Comparison of ENCODE assay signal across 13 cellular contexts in the genomic region with DNA sequence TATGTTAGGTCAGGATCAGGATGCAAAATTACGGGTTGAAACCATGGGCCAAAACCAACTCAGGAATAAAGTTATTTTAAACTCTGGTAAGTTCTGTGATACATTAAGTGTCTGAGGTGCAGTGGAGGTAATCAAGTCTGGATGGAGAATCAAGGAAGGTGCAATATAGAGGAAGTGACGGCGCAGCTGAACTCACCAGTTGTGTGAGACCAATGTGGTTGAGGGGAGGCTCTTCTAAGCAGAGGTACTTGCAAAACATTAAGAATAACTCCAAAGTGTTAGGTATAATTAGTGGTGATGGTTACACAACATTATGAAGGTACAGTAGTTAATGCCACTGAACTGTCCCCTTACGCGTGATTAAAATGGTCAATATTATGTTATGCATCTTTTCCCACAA. TPM values are rescaled to one million over a fixed set of nuclear protein-coding genes. Genes with fewer than 3 reads are reported as not detected.
DNase-seq lines count a peak whose midpoint lies in the region; ATAC-seq and TF ChIP-seq lines count a peak whose summit lies in the region.
"Had no signal": no experiment of that assay in that cellular context is flagged by ENCODE, and none has a peak within 500 bp of the region (broad histone marks: within the 10 kb centered on the region; RNA-seq: fewer than 3 reads in every experiment).

No MANE protein-coding gene starts in this region.

- H3K4me3 Mint-ChIP-seq in CD14-positive monocyte, result no peak overlapping the region
- H3K4me3 Mint-ChIP-seq in CD8-positive, alpha-beta memory T cell, result peak overlapping the region; percentile 60 to 81 (median 65)
- H3K4me3 Mint-ChIP-seq in activated naive CD8-positive, alpha-beta T cell treated with anti-CD3 and anti-CD28 coated beads, Interleukin-2, amount 10 ng/mL, durations not matched to agents 7 days and 5 days, result peak overlapping the region; percentile 74
- peak overlapping the region; percentile 83 for H3K4me3 Mint-ChIP-seq in natural killer cell treated with Interleukin-12 subunit alpha and Interleukin-12 subunit beta and Interleukin-15 and Interleukin-18, amount 100 ng/mL, for 72 hours
- H3K4me3 Mint-ChIP-seq: CD4-positive, CD25-positive, alpha-beta regulatory T cell had no signal

- H3K36me3 Mint-ChIP-seq in CD14-positive monocyte, result peaks cover 5 to 12% of the 10 kb centered on the region in 2 donors
- peaks cover 0 to 4% (median 2%) of the 10 kb centered on the region in 3 donors for H3K36me3 Mint-ChIP-seq in CD8-positive, alpha-beta memory T cell
- peaks cover 18% of the 10 kb centered on the region for H3K36me3 Mint-ChIP-seq in activated naive CD8-positive, alpha-beta T cell treated with anti-CD3 and anti-CD28 coated beads, Interleukin-2, amount 10 ng/mL, durations not matched to agents 7 days and 5 days
- peaks cover 7% of the 10 kb centered on the region for H3K36me3 Mint-ChIP-seq in natural killer cell treated with Interleukin-12 subunit alpha and Interleukin-12 subunit beta and Interleukin-15 and Interleukin-18, amount 100 ng/mL, for 72 hours
- H3K36me3 Mint-ChIP-seq: CD4-positive, CD25-positive, alpha-beta regulatory T cell had no signal

- peaks cover 98% of the 10 kb centered on the region for H3K4me1 Mint-ChIP-seq in CD14-positive monocyte
- H3K4me1 Mint-ChIP-seq in CD8-positive, alpha-beta memory T cell, result peaks cover 91 to 100% (median 97%) of the 10 kb centered on the region in 3 donors
- H3K4me1 Mint-ChIP-seq in activated naive CD8-positive, alpha-beta T cell treated with anti-CD3 and anti-CD28 coated beads, Interleukin-2, amount 10 ng/mL, durations not matched to agents 7 days and 5 days, result peaks cover 84% of the 10 kb centered on the region
- peaks cover 78 to 97% of the 10 kb centered on the region in 2 donors for H3K4me1 Mint-ChIP-seq in natural killer cell treated with Interleukin-12 subunit alpha and Interleukin-12 subunit beta and Interleukin-15 and Interleukin-18, amount 100 ng/mL, for 72 hours (ENCODE audit: low read depth in 2 of 2)

- TF ChIP-seq CTCF in CD14-positive monocyte (IDR thresholded peaks at IDR 0.05), result no peak

- H3K27me3 Mint-ChIP-seq in CD14-positive monocyte (ENCODE audit: low read depth in 3 of 3), result peaks cover 0 to 2% (median 0%) of the 10 kb centered on the region in 3 donors
- H3K27me3 Mint-ChIP-seq in CD8-positive, alpha-beta memory T cell, result no peaks in the 10 kb centered on the region
- H3K27me3 Mint-ChIP-seq in activated naive CD8-positive, alpha-beta T cell treated with anti-CD3 and anti-CD28 coated beads, Interleukin-2, amount 10 ng/mL, durations not matched to agents 7 days and 5 days, result no peaks in the 10 kb centered on the region
- peaks cover 0 to 2% of the 10 kb centered on the region in 2 donors for H3K27me3 Mint-ChIP-seq in natural killer cell treated with Interleukin-12 subunit alpha and Interleukin-12 subunit beta and Interleukin-15 and Interleukin-18, amount 100 ng/mL, for 72 hours
- H3K27me3 Mint-ChIP-seq: CD4-positive, CD25-positive, alpha-beta regulatory T cell had no signal

- H3K4me3 ChIP-seq in CD8-positive, alpha-beta memory T cell (ENCODE audit: low read length), result no peak overlapping the region
- H3K4me3 ChIP-seq: prostate gland had no signal

- no peaks in the 10 kb centered on the region for H3K9me3 ChIP-seq in CD8-positive, alpha-beta memory T cell (ENCODE audit: low read length)
- H3K9me3 ChIP-seq: prostate gland had no signal

- H3K9me3 Mint-ChIP-seq in CD14-positive monocyte, result peaks cover 0 to 3% (median 0%) of the 10 kb centered on the region in 7 donors
- no peaks in the 10 kb centered on the region for H3K9me3 Mint-ChIP-seq in CD8-positive, alpha-beta memory T cell
- no peaks in the 10 kb centered on the region for H3K9me3 Mint-ChIP-seq in activated naive CD8-positive, alpha-beta T cell treated with anti-CD3 and anti-CD28 coated beads, Interleukin-2, amount 10 ng/mL, durations not matched to agents 7 days and 5 days
- H3K9me3 Mint-ChIP-seq in natural killer cell treated with Interleukin-12 subunit alpha and Interleukin-12 subunit beta and Interleukin-15 and Interleukin-18, amount 100 ng/mL, for 72 hours, result no peaks in the 10 kb centered on the region
- H3K9me3 Mint-ChIP-seq: CD4-positive, CD25-positive, alpha-beta regulatory T cell had no signal

- peak overlapping the region; percentile 82 for H3K27ac ChIP-seq in CD8-positive, alpha-beta memory T cell (ENCODE audit: low read depth, low read length)
- H3K27ac ChIP-seq: prostate gland had no signal

- peak overlapping the region in 6 of 7 donors; percentile 37 to 96 (median 88) for H3K27ac Mint-ChIP-seq in CD14-positive monocyte
- H3K27ac Mint-ChIP-seq in CD8-positive, alpha-beta memory T cell, result peak overlapping the region; percentile 83 to 98 (median 93)
- peak overlapping the region; percentile 90 for H3K27ac Mint-ChIP-seq in activated naive CD8-positive, alpha-beta T cell treated with anti-CD3 and anti-CD28 coated beads, Interleukin-2, amount 10 ng/mL, durations not matched to agents 7 days and 5 days
- H3K27ac Mint-ChIP-seq in natural killer cell treated with Interleukin-12 subunit alpha and Interleukin-12 subunit beta and Interleukin-15 and Interleukin-18, amount 100 ng/mL, for 72 hours, result peak overlapping the region; percentile 95 to 99

- peaks cover 69% of the 10 kb centered on the region for H3K4me1 ChIP-seq in CD8-positive, alpha-beta memory T cell (ENCODE audit: insufficient read depth, low read length)
- H3K4me1 ChIP-seq: prostate gland had no signal

- intact Hi-C loops in CD14-positive monocyte (cut with micrococcal nuclease), result no loop called here

- DNase-seq in CD14-positive monocyte (ENCODE audit: low spot score) (no peak), epidermal melanocyte (ENCODE audit: insufficient read length, low spot score) (no peak), SK-N-DZ (ENCODE audit: low spot score) (no peak), superior temporal gyrus (ENCODE audit: extremely low spot score) (no peak)
- peak in 4 of 5 donors; percentile 19 to 69 (median 40) for DNase-seq in CD8-positive, alpha-beta memory T cell
- DNase-seq in activated naive CD8-positive, alpha-beta T cell treated with anti-CD3 and anti-CD28 coated beads, Interleukin-2, amount 10 ng/mL, durations not matched to agents 7 days and 5 days, result no peak
- DNase-seq in natural killer cell treated with Interleukin-12 subunit alpha and Interleukin-12 subunit beta and Interleukin-15 and Interleukin-18, amount 100 ng/mL, for 72 hours (ENCODE audit: low spot score), result no peak
- no peak for DNase-seq in stimulated activated CD4-positive, alpha-beta T cell treated with anti-CD3 and anti-CD28 coated beads, Interleukin-4, amount 100 ng/mL, for 24 hours
- DNase-seq: activated CD4-positive, CD25-positive, alpha-beta regulatory T cell; activated T-cell treated with anti-CD3 and anti-CD28 coated beads, Interleukin-2, amount 50 U/mL, for 1 hour; CD4-positive, CD25-positive, alpha-beta regulatory T cell; GDM1 had no signal

- ATAC-seq in activated naive CD8-positive, alpha-beta T cell treated with anti-CD3 and anti-CD28 coated beads, Interleukin-2, amount 10 ng/mL, durations not matched to agents 7 days and 5 days (ENCODE audit: low read depth), result no peak
- ATAC-seq in natural killer cell treated with Interleukin-12 subunit alpha and Interleukin-12 subunit beta and Interleukin-15 and Interleukin-18, amount 100 ng/mL, for 72 hours, result peak; percentile 61 to 63

- H3K27me3 ChIP-seq in CD8-positive, alpha-beta memory T cell (ENCODE audit: insufficient read depth, low read length, poor library complexity, severe bottlenecking), result no peaks in the 10 kb centered on the region

- H3K36me3 ChIP-seq in CD8-positive, alpha-beta memory T cell (ENCODE audit: insufficient read depth, low read length), result no peaks in the 10 kb centered on the region
- H3K36me3 ChIP-seq: prostate gland had no signal

- POLR2A ChIA-PET in CD8-positive, alpha-beta memory T cell (lab: Charles Lee), result interaction anchor here (0.7 to 1.8 kb wide), 4 partner anchors 9 to 32 kb away, joined by 3 to 6 read pairs (median 4); a partner anchor contains a TSS
- POLR2A ChIA-PET in activated naive CD8-positive, alpha-beta T cell treated with anti-CD3 and anti-CD28 coated beads, Interleukin-2, amount 10 ng/mL, durations not matched to agents 7 days and 5 days (lab: Charles Lee), result interaction anchor here (1.4 kb wide), 2 partner anchors 13 to 17 kb away, joined by 5 read pairs; no protein-coding TSS in a partner anchor

- CTCF ChIA-PET in CD8-positive, alpha-beta memory T cell (lab: Charles Lee), result interaction anchor here (1.0 to 4.3 kb wide), 6 partner anchors 10 to 33 kb away, joined by 3 to 40 read pairs (median 4); a partner anchor contains a TSS

RNA-seq across cellular contexts. Expression of a gene that starts 19.7 kb away (rescaled TPM):
- 1 to 10 TPM; 6.2 to 9.5 TPM for polyA plus RNA-seq in CD14-positive monocyte
- 1 to 10 TPM; 6.2 to 6.7 TPM for total RNA-seq in CD8-positive, alpha-beta memory T cell
- polyA plus RNA-seq in CD8-positive, alpha-beta memory T cell, result 11.9 TPM
- total RNA-seq in activated naive CD8-positive, alpha-beta T cell treated with anti-CD3 and anti-CD28 coated beads, Interleukin-2, amount 10 ng/mL, durations not matched to agents 7 days and 5 days, result 10 to 100 TPM; 17.7 to 18.7 TPM
- 10 to 100 TPM; 20.3 to 28.3 TPM for total RNA-seq in natural killer cell treated with Interleukin-12 subunit alpha and Interleukin-12 subunit beta and Interleukin-15 and Interleukin-18, amount 100 ng/mL, for 72 hours
- polyA plus RNA-seq in SK-N-DZ (2014; cell fraction: cytosol; rRNA removed), result 0.16 TPM in 1 of 2 replicates, not detected in the other
- polyA plus RNA-seq in SK-N-DZ (2014; cell fraction: nucleus; rRNA removed), result 0.07 and 0.38 TPM in 2 replicates

RNA-seq across cellular contexts. Expression of a gene that starts 31.5 kb away (rescaled TPM):
- 10 to 100 TPM; 14.1 to 17.0 TPM for polyA plus RNA-seq in CD14-positive monocyte
- total RNA-seq in CD8-positive, alpha-beta memory T cell, result 100 to 1,000 TPM; 214 to 219 TPM
- 43.6 TPM for polyA plus RNA-seq in CD8-positive, alpha-beta memory T cell
- total RNA-seq in activated naive CD8-positive, alpha-beta T cell treated with anti-CD3 and anti-CD28 coated beads, Interleukin-2, amount 10 ng/mL, durations not matched to agents 7 days and 5 days, result 10 to 100 TPM; 67.2 to 70.5 TPM
- total RNA-seq in natural killer cell treated with Interleukin-12 subunit alpha and Interleukin-12 subunit beta and Interleukin-15 and Interleukin-18, amount 100 ng/mL, for 72 hours, result 100 to 1,000 TPM in 1 of 2 donors, 10 to 100 TPM in 1; 91.6 to 173 TPM
- 74.1 and 79.4 TPM in 2 replicates for polyA plus RNA-seq in SK-N-DZ (2014; cell fraction: cytosol; rRNA removed)
- 120 and 130 TPM in 2 replicates for polyA plus RNA-seq in SK-N-DZ (2014; cell fraction: nucleus; rRNA removed)

Comparison
In these comparisons a context has a peak if more than half of its experiments do, and no peak if none do; other contexts are left out.
1. DNase-seq: peak in CD8-positive, alpha-beta memory T cell (4 of 5); none in CD14-positive monocyte (single experiment), activated naive CD8-positive, alpha-beta T cell treated with anti-CD3 and anti-CD28 coated beads, Interleukin-2, amount 10 ng/mL, durations not matched to agents 7 days and 5 days (single experiment), natural killer cell treated with Interleukin-12 subunit alpha and Interleukin-12 subunit beta and Interleukin-15 and Interleukin-18, amount 100 ng/mL, for 72 hours (single experiment), epidermal melanocyte (single experiment), SK-N-DZ (single experiment), superior temporal gyrus (single experiment) and stimulated activated CD4-positive, alpha-beta T cell treated with anti-CD3 and anti-CD28 coated beads, Interleukin-4, amount 100 ng/mL, for 24 hours (single experiment).
2. H3K4me3 Mint-ChIP-seq: peak in CD8-positive, alpha-beta memory T cell (7 of 7), activated naive CD8-positive, alpha-beta T cell treated with anti-CD3 and anti-CD28 coated beads, Interleukin-2, amount 10 ng/mL, durations not matched to agents 7 days and 5 days (single experiment) and natural killer cell treated with Interleukin-12 subunit alpha and Interleukin-12 subunit beta and Interleukin-15 and Interleukin-18, amount 100 ng/mL, for 72 hours (single experiment); none in CD14-positive monocyte (0 of 2).
3. Peak in every context shown above with its lines, with median percentiles within 50 percentile points of each other: H3K27ac Mint-ChIP-seq.